In the genomic region with DNA sequence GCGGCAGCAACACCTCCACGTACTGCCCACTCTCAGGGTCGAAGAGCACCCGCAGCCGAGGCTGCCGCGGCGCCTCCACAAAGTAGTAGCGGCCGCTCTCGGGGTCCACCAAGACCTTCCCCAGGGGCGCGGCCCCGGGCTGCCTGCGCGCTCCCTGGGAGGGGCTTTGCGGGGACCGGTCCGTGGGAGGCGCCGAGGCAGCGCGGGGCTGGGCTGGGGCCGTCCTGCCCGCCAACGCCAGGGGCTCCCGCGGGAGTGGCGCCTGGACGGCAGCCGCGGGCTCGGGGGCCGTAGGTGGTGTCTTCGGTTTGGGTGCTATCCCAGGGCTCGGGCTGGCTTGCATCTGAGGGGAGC, we compare ENCODE assay signal across 9 cellular contexts. TPM values are rescaled to one million over a fixed set of nuclear protein-coding genes. Genes with fewer than 3 reads are reported as not detected.
DNase-seq lines count a peak whose midpoint lies in the region; ATAC-seq and TF ChIP-seq lines count a peak whose summit lies in the region.
"Had no signal": no experiment of that assay in that cellular context is flagged by ENCODE, and none has a peak within 500 bp of the region (broad histone marks: within the 10 kb centered on the region; RNA-seq: fewer than 3 reads in every experiment).

No MANE protein-coding gene starts in this region.

- intact Hi-C loops in activated T-helper 2 cell treated with anti-CD3 and anti-CD28 coated beads, Interferon-gamma antibody, Interleukin-2, Interleukin-4, amounts not matched to agents 10 μg/mL and 5 μg/mL and 100 μg/mL, durations not matched to agents 14 hours and 24 hours and 36 hours (cut with micrococcal nuclease): loop anchor here (2.0 to 5.0 kb wide), 3 partner anchors 46 to 815 kb away; a partner anchor contains a TSS

- no peak overlapping the region for H3T11ph ChIP-seq in H9 (ENCODE audit: low read length)

- H2BK120ac ChIP-seq in H9 (ENCODE audit: low read depth, low read length, poor library complexity, severe bottlenecking) (no peak overlapping the region), mesendoderm (ENCODE audit: low read depth, low read length) (no peak overlapping the region)

- no peak overlapping the region for H4K8ac ChIP-seq in H9 (replicated peaks; ENCODE audit: insufficient read length, low read depth, low read length)
- no peak overlapping the region for H4K8ac ChIP-seq in mesendoderm (ENCODE audit: low read depth, low read length)

- H3K23ac ChIP-seq in H9 (ENCODE audit: insufficient read length, low read depth, low read length) (no peak overlapping the region), mesendoderm (ENCODE audit: low read length) (no peak overlapping the region)

- no peak overlapping the region for H4K91ac ChIP-seq in H9 (ENCODE audit: insufficient read length, low read depth, low read length)

- H3K4me3 ChIP-seq in BLaER1 (peak overlapping the region; percentile 78), mesendoderm (ENCODE audit: low read length) (no peak overlapping the region)

- H3K27me3 ChIP-seq in BLaER1 (no peaks in the 10 kb centered on the region), H9 (ENCODE audit: insufficient read depth, low read length) (peaks cover 8% of the 10 kb centered on the region), mesendoderm (ENCODE audit: insufficient read depth, low read length, poor library complexity) (peaks cover 3% of the 10 kb centered on the region)

- H3K4me1 ChIP-seq in BLaER1: peaks cover 56% of the 10 kb centered on the region
- H3K4me1 ChIP-seq in H9 (ENCODE audit: insufficient read depth, low read length): peaks cover 7% of the 10 kb centered on the region; the same call in 1 of the 2 replicates
- H3K4me1 ChIP-seq in mesendoderm (ENCODE audit: control insufficient read depth, low read depth, low read length): peaks cover 8% of the 10 kb centered on the region

- no peak overlapping the region for H3K18ac ChIP-seq in H9 (ENCODE audit: insufficient read length, low read depth, low read length)
- no peak overlapping the region for H3K18ac ChIP-seq in mesendoderm (ENCODE audit: low read length)

- H4K20me1 ChIP-seq in BLaER1 (peaks cover 29% of the 10 kb centered on the region), H9 (ENCODE audit: control insufficient read depth, insufficient read depth, insufficient read length) (peaks cover 2% of the 10 kb centered on the region)

- H2BK15ac ChIP-seq in H9 (ENCODE audit: low read depth, low read length) (no peak overlapping the region), mesendoderm (replicated peaks; ENCODE audit: low read depth) (no peak overlapping the region)

- H3K9me3 Mint-ChIP-seq in H9: no peaks in the 10 kb centered on the region
- no peaks in the 10 kb centered on the region for H3K9me3 Mint-ChIP-seq in activated T-helper 2 cell treated with anti-CD3 and anti-CD28 coated beads, Interferon-gamma antibody, Interleukin-2, Interleukin-4, amounts not matched to agents 10 μg/mL and 5 μg/mL and 100 μg/mL, durations not matched to agents 14 hours and 24 hours and 36 hours

- H2BK5ac ChIP-seq in H9 (ENCODE audit: insufficient read length, low read length) (no peak overlapping the region), mesendoderm (ENCODE audit: low read length) (no peak overlapping the region)

- peaks cover 26 to 57% of the 10 kb centered on the region in 2 experiments for H3K4me1 Mint-ChIP-seq in H9
- H3K4me1 Mint-ChIP-seq in activated T-helper 2 cell treated with anti-CD3 and anti-CD28 coated beads, Interferon-gamma antibody, Interleukin-2, Interleukin-4, amounts not matched to agents 10 μg/mL and 5 μg/mL and 100 μg/mL, durations not matched to agents 14 hours and 24 hours and 36 hours (ENCODE audit: low read depth): peaks cover 51% of the 10 kb centered on the region

- TF ChIP-seq CTCF in H9 (conservative IDR thresholded peaks at IDR 0.05): no peak

- H3K79me2 ChIP-seq in H9 (ENCODE audit: insufficient read depth, low read length) (no peaks in the 10 kb centered on the region), mesendoderm (ENCODE audit: control insufficient read depth, insufficient read depth, low read length) (no peaks in the 10 kb centered on the region)

- H3K9me3 ChIP-seq in BLaER1: no peaks in the 10 kb centered on the region
- H3K9me3 ChIP-seq in H9 (ENCODE audit: control insufficient read depth, low read depth, low read length): no peaks in the 10 kb centered on the region

- no peak overlapping the region for H3K14ac ChIP-seq in H9 (ENCODE audit: insufficient read depth, low read length)

- H3K36me3 ChIP-seq in BLaER1 (peaks cover 32% of the 10 kb centered on the region), mesendoderm (ENCODE audit: control insufficient read depth, insufficient read depth, low read length) (no peaks in the 10 kb centered on the region)

- H3K9ac ChIP-seq in BLaER1: peak overlapping the region; percentile 98
- no peak overlapping the region for H3K9ac ChIP-seq in H9 (ENCODE audit: extremely low read depth, insufficient read length, low read length)
- peak overlapping the region; percentile 60 for H3K9ac ChIP-seq in mesendoderm (ENCODE audit: low read length)

- H3K36me3 Mint-ChIP-seq in H9 (ENCODE audit: insufficient read depth in 1 of 3, low read depth in 3 of 3): peaks cover 0 to 6% (median 0%) of the 10 kb centered on the region in 3 experiments; a peak in 5 of 7 replicates
- peaks cover 52% of the 10 kb centered on the region for H3K36me3 Mint-ChIP-seq in activated T-helper 2 cell treated with anti-CD3 and anti-CD28 coated beads, Interferon-gamma antibody, Interleukin-2, Interleukin-4, amounts not matched to agents 10 μg/mL and 5 μg/mL and 100 μg/mL, durations not matched to agents 14 hours and 24 hours and 36 hours (ENCODE audit: low read depth)

- H3K27ac ChIP-seq in BLaER1: peak overlapping the region; percentile 100
- H3K27ac ChIP-seq in H9 (ENCODE audit: insufficient read length, low read depth, low read length): no peak overlapping the region
- no peak overlapping the region for H3K27ac ChIP-seq in mesendoderm (ENCODE audit: low read depth, low read length)

- H2AFZ ChIP-seq in H9 (ENCODE audit: low read length): no peak overlapping the region

- peak overlapping the region; percentile 79 to 88; a peak in 3 of 5 replicates for H3K4me3 Mint-ChIP-seq in H9
- H3K4me3 Mint-ChIP-seq in activated T-helper 2 cell treated with anti-CD3 and anti-CD28 coated beads, Interferon-gamma antibody, Interleukin-2, Interleukin-4, amounts not matched to agents 10 μg/mL and 5 μg/mL and 100 μg/mL, durations not matched to agents 14 hours and 24 hours and 36 hours (ENCODE audit: low read depth): peak overlapping the region; percentile 100

- H2AK5ac ChIP-seq in H9 (ENCODE audit: insufficient read length, low read length) (no peak overlapping the region), mesendoderm (ENCODE audit: low read length) (no peak overlapping the region)

- H3K27me3 Mint-ChIP-seq in H9 (ENCODE audit: low read depth): peaks cover 31% of the 10 kb centered on the region
- H3K27me3 Mint-ChIP-seq in activated T-helper 2 cell treated with anti-CD3 and anti-CD28 coated beads, Interferon-gamma antibody, Interleukin-2, Interleukin-4, amounts not matched to agents 10 μg/mL and 5 μg/mL and 100 μg/mL, durations not matched to agents 14 hours and 24 hours and 36 hours (ENCODE audit: low read depth): no peaks in the 10 kb centered on the region

- H3K4ac ChIP-seq in H9 (ENCODE audit: low read depth, low read length): no peak overlapping the region
- H3K4ac ChIP-seq in mesendoderm (ENCODE audit: low read depth, low read length): peak overlapping the region; percentile 46

- no peak overlapping the region for H4K5ac ChIP-seq in H9 (ENCODE audit: insufficient read length, low read depth, low read length)
- no peak overlapping the region for H4K5ac ChIP-seq in mesendoderm (ENCODE audit: low read length)

- H3K4me2 ChIP-seq in BLaER1 (peak overlapping the region; percentile 99), H9 (ENCODE audit: insufficient read depth, insufficient read length, low read length) (peak overlapping the region; percentile 85), mesendoderm (ENCODE audit: low read length) (peak overlapping the region; percentile 48)

- WGBS in H9 (ENCODE audit: extremely low coverage, insufficient read length, low lambda C conversion rate): no CpG with 5 or more reads among the region's 36 CpGs
- WGBS in mesendoderm (ENCODE audit: extremely low coverage, insufficient coverage, low lambda C conversion rate): no CpG with 5 or more reads among the region's 36 CpGs

- DNase-seq in H9 (no peak), mesendoderm (no peak), COLO829 (ENCODE audit: low spot score) (no peak)
- no peak for DNase-seq in activated T-helper 2 cell treated with anti-CD3 and anti-CD28 coated beads, Interferon-gamma antibody, Interleukin-2, Interleukin-4, amounts not matched to agents 10 μg/mL and 5 μg/mL and 100 μg/mL, durations not matched to agents 14 hours and 24 hours and 36 hours (ENCODE audit: low spot score)
- DNase-seq in central memory CD4-positive, alpha-beta T cell: no peak
- no peak for DNase-seq in stimulated activated CD4-positive, alpha-beta T cell treated with anti-CD3 and anti-CD28 coated beads, Interleukin-2, amount 100 ng/mL, for 48 hours

- H3K23me2 ChIP-seq in H9 (ENCODE audit: insufficient read length, low read depth, low read length, poor library complexity, severe bottlenecking): peaks cover 22% of the 10 kb centered on the region

- H3K79me1 ChIP-seq in H9 (ENCODE audit: insufficient read depth, low read depth, low read length, poor library complexity, severe bottlenecking) (no peaks in the 10 kb centered on the region), mesendoderm (ENCODE audit: low read length) (no peaks in the 10 kb centered on the region)

- H3K27ac Mint-ChIP-seq in H9: no peak overlapping the region
- H3K27ac Mint-ChIP-seq in activated T-helper 2 cell treated with anti-CD3 and anti-CD28 coated beads, Interferon-gamma antibody, Interleukin-2, Interleukin-4, amounts not matched to agents 10 μg/mL and 5 μg/mL and 100 μg/mL, durations not matched to agents 14 hours and 24 hours and 36 hours: peak overlapping the region; percentile 100

- no peak overlapping the region for H2BK12ac ChIP-seq in H9 (ENCODE audit: insufficient read length, low read depth, low read length)

- H3K56ac ChIP-seq in H9 (ENCODE audit: insufficient read length, low read depth, low read length) (no peak overlapping the region), mesendoderm (ENCODE audit: low read length) (peak overlapping the region; percentile 70)

- no peak for ATAC-seq in HG02678 (IDR thresholded peaks at IDR 0.05; ENCODE audit: unreplicated experiment)

- no peak overlapping the region for H2BK20ac ChIP-seq in H9 (ENCODE audit: low read depth, low read length, poor library complexity, severe bottlenecking)

RNA-seq across cellular contexts. Expression of a gene that starts 2.6 kb away (rescaled TPM):
- total RNA-seq in H9 (2021): 0.31 and 0.48 TPM in 2 replicates
- total RNA-seq in activated T-helper 2 cell treated with anti-CD3 and anti-CD28 coated beads, Interferon-gamma antibody, Interleukin-2, Interleukin-4, amounts not matched to agents 10 μg/mL and 5 μg/mL and 100 μg/mL, durations not matched to agents 14 hours and 24 hours and 36 hours: 48.3 and 53.6 TPM in 2 replicates
- polyA plus RNA-seq in mesendoderm (2013, experiment 1 of 2): 0.07 TPM
- 0.17 TPM for polyA plus RNA-seq in mesendoderm (2013, experiment 2 of 2)

RNA-seq across cellular contexts. Expression of a gene that starts 2.6 kb away (rescaled TPM):
- total RNA-seq in H9 (2021): 3.3 and 3.4 TPM in 2 replicates
- 7.7 and 8.3 TPM in 2 replicates for total RNA-seq in activated T-helper 2 cell treated with anti-CD3 and anti-CD28 coated beads, Interferon-gamma antibody, Interleukin-2, Interleukin-4, amounts not matched to agents 10 μg/mL and 5 μg/mL and 100 μg/mL, durations not matched to agents 14 hours and 24 hours and 36 hours
- polyA plus RNA-seq in mesendoderm (2013, experiment 1 of 2): 1.1 TPM
- 1.1 TPM for polyA plus RNA-seq in mesendoderm (2013, experiment 2 of 2)

RNA-seq across cellular contexts. Expression of a gene that starts 9.2 kb away (rescaled TPM):
- not detected in 2 replicates for total RNA-seq in H9 (2021)
- total RNA-seq in activated T-helper 2 cell treated with anti-CD3 and anti-CD28 coated beads, Interferon-gamma antibody, Interleukin-2, Interleukin-4, amounts not matched to agents 10 μg/mL and 5 μg/mL and 100 μg/mL, durations not matched to agents 14 hours and 24 hours and 36 hours: 2.1 and 4.2 TPM in 2 replicates
- not detected for polyA plus RNA-seq in mesendoderm (2013, experiment 1 of 2)
- not detected for polyA plus RNA-seq in mesendoderm (2013, experiment 2 of 2)
- total RNA-seq: NCI-H460 had no signal

RNA-seq across cellular contexts. Expression of a gene that starts 11.6 kb away (rescaled TPM):
- total RNA-seq in H9 (2021): 12.9 and 13.0 TPM in 2 replicates
- 4.7 and 4.8 TPM in 2 replicates for total RNA-seq in activated T-helper 2 cell treated with anti-CD3 and anti-CD28 coated beads, Interferon-gamma antibody, Interleukin-2, Interleukin-4, amounts not matched to agents 10 μg/mL and 5 μg/mL and 100 μg/mL, durations not matched to agents 14 hours and 24 hours and 36 hours
- 10.0 TPM for polyA plus RNA-seq in mesendoderm (2013, experiment 1 of 2)
- 10.5 TPM for polyA plus RNA-seq in mesendoderm (2013, experiment 2 of 2)

RNA-seq across cellular contexts. Expression of a gene that starts 47.0 kb away (rescaled TPM):
- 25.4 and 26.5 TPM in 2 replicates for total RNA-seq in H9 (2021)
- total RNA-seq in activated T-helper 2 cell treated with anti-CD3 and anti-CD28 coated beads, Interferon-gamma antibody, Interleukin-2, Interleukin-4, amounts not matched to agents 10 μg/mL and 5 μg/mL and 100 μg/mL, durations not matched to agents 14 hours and 24 hours and 36 hours: 29.8 and 35.8 TPM in 2 replicates
- polyA plus RNA-seq in mesendoderm (2013, experiment 1 of 2): 19.2 TPM
- polyA plus RNA-seq in mesendoderm (2013, experiment 2 of 2): 16.9 TPM

Comparison
In these comparisons a context has a peak if more than half of its experiments do, and no peak if none do; other contexts are left out.
1. H3K4me2 ChIP-seq: peak in every context shown above with its lines; median percentile 99 in BLaER1; 85 in H9; 48 in mesendoderm.
2. RNA of a gene that starts 2.6 kb away (total RNA-seq): 48.3 to 53.6 TPM in activated T-helper 2 cell treated with anti-CD3 and anti-CD28 coated beads, Interferon-gamma antibody, Interleukin-2, Interleukin-4, amounts not matched to agents 10 μg/mL and 5 μg/mL and 100 μg/mL, durations not matched to agents 14 hours and 24 hours and 36 hours; 0.31 to 0.48 TPM in H9; every median in the first group is over 10 times any median in the second.